8 cellular contexts compared by ENCODE assay signal in the genomic region with DNA sequence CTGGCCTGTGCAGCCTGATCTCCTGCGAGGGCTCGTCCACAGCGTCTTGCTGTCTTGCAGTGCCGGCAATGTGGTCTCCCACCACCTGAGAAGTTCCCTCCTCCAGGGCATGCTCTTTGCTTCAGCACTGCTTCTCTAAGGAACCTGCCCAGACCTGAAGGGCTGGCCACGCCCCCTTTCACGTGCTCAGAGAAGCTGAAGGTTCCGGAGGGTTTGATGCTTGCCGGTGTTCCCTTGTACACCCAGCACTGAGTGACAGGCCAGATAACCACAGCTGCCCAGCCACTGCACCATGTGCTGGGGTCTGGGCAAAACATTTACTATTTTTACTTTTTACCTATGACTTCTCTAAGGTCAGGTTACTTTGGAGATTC. TPM values are rescaled to one million over a fixed set of nuclear protein-coding genes. Genes with fewer than 3 reads are reported as not detected.
A peak's percentile ranks its signal among the peaks of the same experiment; 100 is the strongest.
DNase-seq lines count a peak whose midpoint lies in the region; ATAC-seq, FAIRE-seq and TF ChIP-seq lines count a peak whose summit lies in the region.

No MANE protein-coding gene starts in this region.

- peak; percentile 92 for DNase-seq in H9
- DNase-seq in T-helper 1 cell: peak; percentile 36 to 71 (median 55)
- peak; percentile 69 to 91 (median 72) for DNase-seq in K562 (ENCODE audit: extremely low read depth in 1 of 4, low spot score in 3 of 4)
- DNase-seq in stimulated activated naive CD4-positive, alpha-beta T cell (lab: John Stamatoyannopoulos, UW): peak; percentile 41 to 79 (median 69)
- no peak for DNase-seq in DMS79 (lab: John Stamatoyannopoulos, UW)
- DNase-seq in medulla oblongata (ENCODE audit: extremely low spot score): no peak
- no peak for DNase-seq in RCC 7860 (ENCODE audit: low spot score)

- no CpG with 5 or more reads among the region's 8 CpGs for whole genome bisulfite sequencing in H9 (ENCODE audit: extremely low coverage, insufficient read length, low lambda C conversion rate)
- 9% methylated on average over 8 of the region's 8 CpGs for WGBS in K562 (ENCODE audit: insufficient coverage, low coverage, missing lambda C conversion rate)
- 25 to 33% methylated on average over 5 to 8 of the region's 8 CpGs for WGBS in mesodermal cell (ENCODE audit: insufficient coverage in 2 of 2), 2 experiments

- H3K14ac ChIP-seq in H9 (ENCODE audit: insufficient read depth, low read length): no peak overlapping the region

- H3K27me3 Mint-ChIP-seq in H9 (ENCODE audit: low read depth): no peaks in the 10 kb centered on the region

- H3K4me3 Mint-ChIP-seq in H9: peak overlapping the region; percentile 55 to 74

- H3K36me3 Mint-ChIP-seq in H9 (ENCODE audit: insufficient read depth in 1 of 3, low read depth in 3 of 3): peaks cover 17 to 29% (median 26%) of the 10 kb centered on the region in 3 experiments

- peak overlapping the region in 2 of 3 experiments; percentile 67 to 90; a peak in 2 of 7 replicates for H3K27ac Mint-ChIP-seq in H9

- H3K4me1 Mint-ChIP-seq in H9: peaks cover 25 to 35% of the 10 kb centered on the region in 2 experiments

- H3K4me1 ChIP-seq in H9 (ENCODE audit: insufficient read depth, low read length) (no peaks in the 10 kb centered on the region), K562 (replicated peaks in 1 of 2; ENCODE audit: control insufficient read depth in 2 of 2, insufficient read depth in 2 of 2, low read length in 2 of 2) (peaks cover 28 to 29% of the 10 kb centered on the region in 2 experiments), mesodermal cell (ENCODE audit: control insufficient read depth, insufficient read depth, low read length, poor library complexity, severe bottlenecking) (peaks cover 22% of the 10 kb centered on the region)

- H3K27me3 ChIP-seq in H9 (ENCODE audit: insufficient read depth, low read length): no peaks in the 10 kb centered on the region
- H3K27me3 ChIP-seq in K562 (ENCODE audit: control insufficient read depth in 2 of 2, insufficient read depth in 2 of 2, low read length in 2 of 2): no peaks in the 10 kb centered on the region

- no peak overlapping the region for H2BK5ac ChIP-seq in H9 (ENCODE audit: insufficient read length, low read length)

- intact Hi-C loops in K562 (cut with micrococcal nuclease): loop anchor here (5.0 kb wide), 3 partner anchors 168 to 373 kb away; a partner anchor contains a TSS

- no peak overlapping the region for H2AK5ac ChIP-seq in H9 (ENCODE audit: insufficient read length, low read length)

- H2BK20ac ChIP-seq in H9 (ENCODE audit: low read depth, low read length, poor library complexity, severe bottlenecking): no peak overlapping the region

- BruUV-seq in K562 (replicated peaks; lab: Mats Ljungman, UMichigan): no TSS peak

- H4K20me1 ChIP-seq in H9 (ENCODE audit: control insufficient read depth, insufficient read depth, insufficient read length) (no peaks in the 10 kb centered on the region), K562 (replicated peaks; ENCODE audit: control insufficient read depth, insufficient read depth, low read length) (peaks cover 8% of the 10 kb centered on the region; the same call in 1 of the 2 replicates)

- no peak for TF ChIP-seq RAD21 in K562 (CRISPR knock-in tag; conservative IDR thresholded peaks at IDR 0.05 in 1 of 2, IDR thresholded peaks at IDR 0.05 in 1 of 2)

- FAIRE-seq in K562 (lab: Jason Lieb, UNC): peak; percentile 82
- no peak for FAIRE-seq in RCC 7860 (lab: Jason Lieb, UNC)

- no peak overlapping the region for H2BK12ac ChIP-seq in H9 (ENCODE audit: insufficient read length, low read depth, low read length)

- no peak overlapping the region for H2BK15ac ChIP-seq in H9 (ENCODE audit: low read depth, low read length)

- no peak for TF ChIP-seq POLR2A in K562 (conservative IDR thresholded peaks at IDR 0.05)

- H3K18ac ChIP-seq in H9 (ENCODE audit: insufficient read length, low read depth, low read length): no peak overlapping the region

- H3K4me2 ChIP-seq in H9 (ENCODE audit: insufficient read depth, insufficient read length, low read length): no peak overlapping the region
- peak overlapping the region; percentile 36; the same call in 1 of the 2 replicates for H3K4me2 ChIP-seq in K562 (ENCODE audit: insufficient read depth, low read length)

- no peak overlapping the region for H4K91ac ChIP-seq in H9 (ENCODE audit: insufficient read length, low read depth, low read length)

- H3K79me2 ChIP-seq in H9 (ENCODE audit: insufficient read depth, low read length): peaks cover 19% of the 10 kb centered on the region; the same call in 1 of the 2 replicates
- peaks cover 33% of the 10 kb centered on the region for H3K79me2 ChIP-seq in K562 (ENCODE audit: control insufficient read depth, insufficient read depth, low read length)

- H3K9me1 ChIP-seq in K562 (ENCODE audit: control insufficient read depth, insufficient read depth, low read length): peaks cover 4% of the 10 kb centered on the region

- in situ Hi-C loops in K562 (cut with MboI): no loop called here

- peak; percentile 62 for ATAC-seq in K562

- POLR2A ChIA-PET in K562 (lab: Yijun Ruan, JAX): interaction anchor here (0.6 to 1.1 kb wide), 4 partner anchors 9 to 830 kb away, joined by 3 to 4 read pairs (median 3); no protein-coding TSS in a partner anchor

- no peak overlapping the region for H3K23ac ChIP-seq in H9 (ENCODE audit: insufficient read length, low read depth, low read length)

- no peak overlapping the region for H3K9ac ChIP-seq in H9 (ENCODE audit: extremely low read depth, insufficient read length, low read length)
- H3K9ac ChIP-seq in K562 (ENCODE audit: insufficient read depth in 1 of 2, low read depth in 2 of 2, low read length in 2 of 2): peak overlapping the region; percentile 23 to 79; a peak in 2 of 4 replicates

- H4K5ac ChIP-seq in H9 (ENCODE audit: insufficient read length, low read depth, low read length): no peak overlapping the region

- no peak overlapping the region for H3K56ac ChIP-seq in H9 (ENCODE audit: insufficient read length, low read depth, low read length)

- H3K79me1 ChIP-seq in H9 (ENCODE audit: insufficient read depth, low read depth, low read length, poor library complexity, severe bottlenecking): peaks cover 2% of the 10 kb centered on the region

- peaks cover 7% of the 10 kb centered on the region for H3K23me2 ChIP-seq in H9 (ENCODE audit: insufficient read length, low read depth, low read length, poor library complexity, severe bottlenecking)

- no peak overlapping the region for H3T11ph ChIP-seq in H9 (ENCODE audit: low read length)

- no peak for TF ChIP-seq EP300 in K562 (IDR thresholded peaks at IDR 0.05; ENCODE audit: low read length)

- CTCF ChIA-PET in K562 (lab: Yijun Ruan, JAX; ENCODE audit: low intra/inter-chr PET ratio): no interaction called here

- no peak overlapping the region for H4K8ac ChIP-seq in H9 (replicated peaks; ENCODE audit: insufficient read length, low read depth, low read length)

- H3K4me3 ChIP-seq in K562: no peak overlapping the region
- H3K4me3 ChIP-seq in mesodermal cell (ENCODE audit: extremely low read depth, insufficient read depth, low read length, poor library complexity, severe bottlenecking): no peak overlapping the region

- no peak overlapping the region for H2BK120ac ChIP-seq in H9 (ENCODE audit: low read depth, low read length, poor library complexity, severe bottlenecking)

- H3K27ac ChIP-seq in H9 (ENCODE audit: insufficient read length, low read depth, low read length): no peak overlapping the region
- peak overlapping the region; percentile 36; the same call in 1 of the 3 replicates for H3K27ac ChIP-seq in K562 (ENCODE audit: extremely low read depth, low read depth, low read length)
- peak overlapping the region; percentile 43 for H3K27ac ChIP-seq in mesodermal cell (ENCODE audit: low read depth, low read length, severe bottlenecking)

- H3K36me3 ChIP-seq in K562 (ENCODE audit: control insufficient read depth, insufficient read depth, low read length) (peaks cover 30% of the 10 kb centered on the region), mesodermal cell (ENCODE audit: control insufficient read depth, insufficient read depth, low read length) (peaks cover 34% of the 10 kb centered on the region)

- H3K9me3 ChIP-seq in H9 (ENCODE audit: control insufficient read depth, low read depth, low read length) (no peaks in the 10 kb centered on the region), K562 (replicated peaks; ENCODE audit: control insufficient read depth, insufficient read depth, low read depth, low read length) (no peaks in the 10 kb centered on the region), mesodermal cell (ENCODE audit: control insufficient read depth, low read length) (no peaks in the 10 kb centered on the region)

- no peaks in the 10 kb centered on the region; a peak in 1 of 5 replicates for H3K9me3 Mint-ChIP-seq in H9

- H2AFZ ChIP-seq in H9 (ENCODE audit: low read length) (no peak overlapping the region), K562 (ENCODE audit: low read depth, low read length) (peak overlapping the region; percentile 64)

- H3K4ac ChIP-seq in H9 (ENCODE audit: low read depth, low read length): no peak overlapping the region

- TF ChIP-seq CTCF in H9 (conservative IDR thresholded peaks at IDR 0.05) (no peak), K562 (IDR thresholded peaks at IDR 0.05 in 2 of 3, conservative IDR thresholded peaks at IDR 0.05 in 1 of 3; ENCODE audit: insufficient read depth in 2 of 3, low read depth in 1 of 3, low read length in 3 of 3) (no peak)

RNA-seq across cellular contexts. Expression of a gene that starts 1.7 kb away (rescaled TPM):
- total RNA-seq in H9 (2021): 85.8 and 88.4 TPM in 2 replicates
- 22.3 and 26.2 TPM in 2 replicates for total RNA-seq in K562 (2011; cell fraction: chromatin; rRNA removed; ENCODE audit: low replicate concordance)
- total RNA-seq in K562 (2011; cell fraction: nucleolus; rRNA removed): 9.7 and 10.7 TPM in 2 replicates
- 17.3 and 28.2 TPM in 2 replicates for total RNA-seq in K562 (2011; cell fraction: nucleoplasm; rRNA removed)
- 30.7 and 42.8 TPM in 2 replicates for total RNA-seq in K562 (2014; rRNA removed)
- total RNA-seq in K562 (2014; rRNA removed; fragmentation: Illumina TruSeq; extraction: Trizol): 62.1 and 77.0 TPM in 2 replicates
- total RNA-seq in K562 (2015; rRNA removed; fragmentation: Illumina TruSeq; extraction: Trizol): 46.0 and 49.0 TPM in 2 replicates
- total RNA-seq in K562 (2021): 83.6 and 91.0 TPM in 2 replicates
- polyA plus RNA-seq in K562 (2011; rRNA removed): 37.5 and 67.8 TPM in 2 replicates
- polyA plus RNA-seq in K562 (2011; cell fraction: cytosol; rRNA removed): 33.3 and 48.1 TPM in 2 replicates
- 17.3 and 18.2 TPM in 2 replicates for polyA plus RNA-seq in K562 (2011; cell fraction: nucleus; rRNA removed)
- polyA plus RNA-seq in K562 (2012): 58.4 and 78.9 TPM in 2 replicates
- 96.3 and 108 TPM in 2 replicates for polyA plus RNA-seq in K562 (2014; fragmentation: Illumina TruSeq; extraction: Trizol)
- polyA plus RNA-seq in K562 (2014; fragmentation: Nextera tagmentation; extraction: Ambion mirVana): 10 to 100 TPM; 47.6 to 49.2 TPM
- polyA plus RNA-seq in K562 (2014; rRNA removed): 44.5 and 51.4 TPM in 2 replicates
- 31.8 and 55.4 TPM in 2 replicates for polyA minus RNA-seq in K562 (2011; rRNA and poly(A)+ RNA removed)
- 21.8 and 29.9 TPM in 2 replicates for polyA minus RNA-seq in K562 (2011; cell fraction: cytosol; rRNA and poly(A)+ RNA removed)
- 4.0 and 5.6 TPM in 2 replicates for polyA minus RNA-seq in K562 (2011; cell fraction: nucleus; rRNA and poly(A)+ RNA removed)
- polyA plus RNA-seq in mesodermal cell (2013, experiment 1 of 2): 40.0 TPM
- polyA plus RNA-seq in mesodermal cell (2013, experiment 2 of 2): 37.9 TPM

RNA-seq across cellular contexts. Expression of a gene that starts 26.1 kb away (rescaled TPM):
- total RNA-seq in H9 (2021) (20.0 and 20.3 TPM in 2 replicates), K562 (2014; rRNA removed) (6.5 and 7.3 TPM in 2 replicates), K562 (2014; rRNA removed; fragmentation: Illumina TruSeq; extraction: Trizol) (13.8 and 14.3 TPM in 2 replicates), K562 (2015; rRNA removed; fragmentation: Illumina TruSeq; extraction: Trizol) (11.2 and 11.5 TPM in 2 replicates), K562 (2021) (12.6 and 13.4 TPM in 2 replicates)
- 23.9 and 25.5 TPM in 2 replicates for total RNA-seq in K562 (2011; cell fraction: chromatin; rRNA removed; ENCODE audit: low replicate concordance)
- 13.4 and 14.2 TPM in 2 replicates for total RNA-seq in K562 (2011; cell fraction: nucleolus; rRNA removed)
- total RNA-seq in K562 (2011; cell fraction: nucleoplasm; rRNA removed): 14.6 and 16.1 TPM in 2 replicates
- polyA plus RNA-seq in K562 (2011; rRNA removed) (7.7 and 9.1 TPM in 2 replicates), K562 (2014; fragmentation: Illumina TruSeq; extraction: Trizol) (15.3 and 15.5 TPM in 2 replicates), K562 (2014; fragmentation: Nextera tagmentation; extraction: Ambion mirVana) (1 to 10 TPM; 3.7 to 4.7 TPM), K562 (2014; rRNA removed) (7.7 and 8.6 TPM in 2 replicates)
- polyA plus RNA-seq in K562 (2011; cell fraction: cytosol; rRNA removed): 6.2 and 9.0 TPM in 2 replicates
- 16.3 and 17.8 TPM in 2 replicates for polyA plus RNA-seq in K562 (2011; cell fraction: nucleus; rRNA removed)
- polyA plus RNA-seq in K562 (2012): 9.5 and 9.9 TPM in 2 replicates
- polyA minus RNA-seq in K562 (2011; rRNA and poly(A)+ RNA removed): 11.9 and 14.3 TPM in 2 replicates
- polyA minus RNA-seq in K562 (2011; cell fraction: cytosol; rRNA and poly(A)+ RNA removed): 5.4 and 7.9 TPM in 2 replicates
- 7.1 and 10.7 TPM in 2 replicates for polyA minus RNA-seq in K562 (2011; cell fraction: nucleus; rRNA and poly(A)+ RNA removed)
- polyA plus RNA-seq in mesodermal cell (2013, experiment 1 of 2): 18.7 TPM
- 17.8 TPM for polyA plus RNA-seq in mesodermal cell (2013, experiment 2 of 2)

RNA-seq across cellular contexts. Expression of a gene that starts 48.7 kb away (rescaled TPM):
- total RNA-seq in H9 (2021): 82.4 and 86.0 TPM in 2 replicates
- 62.3 and 147 TPM in 2 replicates for total RNA-seq in K562 (2011; cell fraction: chromatin; rRNA removed; ENCODE audit: low replicate concordance)
- 25.3 and 36.8 TPM in 2 replicates for total RNA-seq in K562 (2011; cell fraction: nucleolus; rRNA removed)
- total RNA-seq in K562 (2011; cell fraction: nucleoplasm; rRNA removed): 76.0 and 124 TPM in 2 replicates
- 24.2 and 29.2 TPM in 2 replicates for total RNA-seq in K562 (2014; rRNA removed)
- total RNA-seq in K562 (2014; rRNA removed; fragmentation: Illumina TruSeq; extraction: Trizol): 39.5 and 46.3 TPM in 2 replicates
- total RNA-seq in K562 (2015; rRNA removed; fragmentation: Illumina TruSeq; extraction: Trizol): 34.3 and 36.9 TPM in 2 replicates
- total RNA-seq in K562 (2021): 57.4 and 57.8 TPM in 2 replicates
- polyA plus RNA-seq in K562 (2011; rRNA removed): 53.6 and 56.8 TPM in 2 replicates
- 10.0 and 21.9 TPM in 2 replicates for polyA plus RNA-seq in K562 (2011; cell fraction: cytosol; rRNA removed)
- 34.4 and 43.5 TPM in 2 replicates for polyA plus RNA-seq in K562 (2011; cell fraction: nucleus; rRNA removed)
- 22.1 and 23.0 TPM in 2 replicates for polyA plus RNA-seq in K562 (2012)
- polyA plus RNA-seq in K562 (2014; fragmentation: Illumina TruSeq; extraction: Trizol): 31.1 and 36.2 TPM in 2 replicates
- polyA plus RNA-seq in K562 (2014; fragmentation: Nextera tagmentation; extraction: Ambion mirVana): 10 to 100 TPM; 38.4 to 43.5 TPM
- 25.0 and 26.7 TPM in 2 replicates for polyA plus RNA-seq in K562 (2014; rRNA removed)
- 107 and 120 TPM in 2 replicates for polyA minus RNA-seq in K562 (2011; rRNA and poly(A)+ RNA removed)
- polyA minus RNA-seq in K562 (2011; cell fraction: cytosol; rRNA and poly(A)+ RNA removed): 27.3 and 32.9 TPM in 2 replicates
- polyA minus RNA-seq in K562 (2011; cell fraction: nucleus; rRNA and poly(A)+ RNA removed): 45.1 and 81.6 TPM in 2 replicates
- 29.2 TPM for polyA plus RNA-seq in mesodermal cell (2013, experiment 1 of 2)
- polyA plus RNA-seq in mesodermal cell (2013, experiment 2 of 2): 38.3 TPM

Comparison
In these comparisons a context has a peak if more than half of its experiments do, and no peak if none do; other contexts are left out.
1. DNase-seq: peak in H9 (single experiment), T-helper 1 cell (5 of 5), K562 (4 of 4) and stimulated activated naive CD4-positive, alpha-beta T cell (6 of 6); none in DMS79 (single experiment), medulla oblongata (single experiment) and RCC 7860 (single experiment).